ENCODE assay signal across 25 cellular contexts in genomic region chr3:102169915-102170479, GRCh38.
"Had no signal": no experiment of that assay in that cellular context is flagged by ENCODE, and none has a peak within 500 bp of the region (broad histone marks: within the 10 kb centered on the region; RNA-seq: fewer than 3 reads in every experiment).

No MANE protein-coding gene starts in this region.

- H3K27ac ChIP-seq: coronary artery, esophagus squamous epithelium, neutrophil, ovary, psoas muscle, right atrium auricular region, transverse colon had no signal

- H3K4me1 ChIP-seq: psoas muscle, right atrium auricular region had no signal

- H3K9me3 ChIP-seq: esophagus squamous epithelium, gastroesophageal sphincter, neutrophil, ovary, psoas muscle, right atrium auricular region, transverse colon had no signal

- DNase-seq: activated CD4-positive, alpha-beta T cell treated with anti-CD3 and anti-CD28 coated beads for 36 hours; activated CD4-positive, alpha-beta T cell treated with anti-CD3 and anti-CD28 coated beads, Interleukin-2, amount 50 U/mL, for 48 hours; activated effector memory CD4-positive, alpha-beta T cell treated with Interleukin-2 at 50 U/mL for 16 hours; activated naive CD4-positive, alpha-beta T cell treated with anti-CD3 and anti-CD28 coated beads for 36 hours; activated naive CD8-positive, alpha-beta T cell treated with anti-CD3 and anti-CD28 coated beads, Interleukin-2, amount 10 ng/mL, durations not matched to agents 7 days and 5 days; activated T-cell treated with anti-CD3 and anti-CD28 coated beads, Interleukin-2, amount 50 U/mL, for 72 hours; amniotic stem cell; cerebellar nuclear complex; esophagus squamous epithelium; head of caudate nucleus; hypothalamus; ovary; psoas muscle; stimulated activated CD4-positive, alpha-beta T cell treated with anti-CD3 and anti-CD28 coated beads, Interleukin-1b, Interleukin-23, amount 100 ng/mL, for 48 hours; T1000; transverse colon had no signal

- ATAC-seq: activated CD4-positive, alpha-beta T cell treated with anti-CD3 and anti-CD28 coated beads for 36 hours; activated T-cell treated with anti-CD3 and anti-CD28 coated beads, Interleukin-2, amount 50 U/mL, for 72 hours; gastroesophageal sphincter; psoas muscle; stimulated activated effector memory CD8-positive, alpha-beta T cell treated with anti-CD3 and anti-CD28 coated beads, Interleukin-12 subunit alpha, Interleukin-12 subunit beta, amount 100 ng/mL, for 72 hours; WTC11 had no signal

- FAIRE-seq: islet of Langerhans, urothelium cell line had no signal

- H3K36me3 ChIP-seq: esophagus squamous epithelium, gastroesophageal sphincter, neutrophil, ovary, right atrium auricular region, transverse colon had no signal

- H3K27me3 ChIP-seq: esophagus squamous epithelium, gastroesophageal sphincter, neutrophil, ovary, right atrium auricular region, transverse colon had no signal

- H3K4me3 ChIP-seq: coronary artery, esophagus squamous epithelium, gastroesophageal sphincter, lung, ovary, psoas muscle, right atrium auricular region, transverse colon had no signal
